In the genomic region with DNA sequence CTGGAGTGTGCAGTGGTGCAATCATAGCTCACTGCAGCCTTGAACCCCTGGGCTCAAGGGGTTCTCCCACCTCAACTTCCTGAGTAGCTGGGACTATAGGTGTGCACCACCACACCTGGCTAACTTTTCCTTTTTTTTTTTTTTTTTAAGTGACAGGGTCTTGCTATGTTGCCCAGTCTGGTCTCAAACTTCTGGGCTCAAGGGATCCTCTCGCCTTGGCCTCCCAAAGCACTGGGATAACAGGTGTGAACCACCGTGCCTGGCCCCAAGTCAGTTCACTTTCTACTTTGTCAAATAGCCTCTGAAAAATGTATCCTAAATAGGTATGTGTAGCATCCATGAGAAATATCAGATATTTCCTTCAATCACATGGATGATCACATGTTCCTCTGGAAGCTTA, we compare ENCODE assay signal across 3 cellular contexts.
TF ChIP-seq lines count a peak whose summit lies in the region.

No MANE protein-coding gene starts in this region.

TF ChIP-seq in HepG2, 621 proteins besides CTCF, POLR2A, EP300 and RAD21:
- TF ChIP-seq, protein P1, sequence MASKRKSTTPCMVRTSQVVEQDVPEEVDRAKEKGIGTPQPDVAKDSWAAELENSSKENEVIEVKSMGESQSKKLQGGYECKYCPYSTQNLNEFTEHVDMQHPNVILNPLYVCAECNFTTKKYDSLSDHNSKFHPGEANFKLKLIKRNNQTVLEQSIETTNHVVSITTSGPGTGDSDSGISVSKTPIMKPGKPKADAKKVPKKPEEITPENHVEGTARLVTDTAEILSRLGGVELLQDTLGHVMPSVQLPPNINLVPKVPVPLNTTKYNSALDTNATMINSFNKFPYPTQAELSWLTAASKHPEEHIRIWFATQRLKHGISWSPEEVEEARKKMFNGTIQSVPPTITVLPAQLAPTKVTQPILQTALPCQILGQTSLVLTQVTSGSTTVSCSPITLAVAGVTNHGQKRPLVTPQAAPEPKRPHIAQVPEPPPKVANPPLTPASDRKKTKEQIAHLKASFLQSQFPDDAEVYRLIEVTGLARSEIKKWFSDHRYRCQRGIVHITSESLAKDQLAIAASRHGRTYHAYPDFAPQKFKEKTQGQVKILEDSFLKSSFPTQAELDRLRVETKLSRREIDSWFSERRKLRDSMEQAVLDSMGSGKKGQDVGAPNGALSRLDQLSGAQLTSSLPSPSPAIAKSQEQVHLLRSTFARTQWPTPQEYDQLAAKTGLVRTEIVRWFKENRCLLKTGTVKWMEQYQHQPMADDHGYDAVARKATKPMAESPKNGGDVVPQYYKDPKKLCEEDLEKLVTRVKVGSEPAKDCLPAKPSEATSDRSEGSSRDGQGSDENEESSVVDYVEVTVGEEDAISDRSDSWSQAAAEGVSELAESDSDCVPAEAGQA (IDR thresholded peaks at IDR 0.05; ENCODE audit: low read depth), result no peak
- TF ChIP-seq, protein P1 (CRISPR knock-in tag; IDR thresholded peaks at IDR 0.05; ENCODE audit: borderline replicate concordance), result no peak
- TF ChIP-seq ZNF121 (CRISPR knock-in tag; IDR thresholded peaks at IDR 0.05), result peak; percentile 94

TF ChIP-seq in IMR-90, 13 proteins besides CTCF, POLR2A, EP300 and RAD21:
- TF ChIP-seq, protein P2, sequence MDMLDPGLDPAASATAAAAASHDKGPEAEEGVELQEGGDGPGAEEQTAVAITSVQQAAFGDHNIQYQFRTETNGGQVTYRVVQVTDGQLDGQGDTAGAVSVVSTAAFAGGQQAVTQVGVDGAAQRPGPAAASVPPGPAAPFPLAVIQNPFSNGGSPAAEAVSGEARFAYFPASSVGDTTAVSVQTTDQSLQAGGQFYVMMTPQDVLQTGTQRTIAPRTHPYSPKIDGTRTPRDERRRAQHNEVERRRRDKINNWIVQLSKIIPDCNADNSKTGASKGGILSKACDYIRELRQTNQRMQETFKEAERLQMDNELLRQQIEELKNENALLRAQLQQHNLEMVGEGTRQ (IDR thresholded peaks at IDR 0.05; ENCODE audit: low read depth, low read length), result peak; percentile 51; the same call in 1 of the 2 replicates
- TF ChIP-seq CHD1 (IDR thresholded peaks at IDR 0.05; ENCODE audit: low read depth, low read length), result no peak

TF ChIP-seq in K562, 482 proteins besides CTCF, POLR2A, EP300 and RAD21:
- TF ChIP-seq SRSF3 (IDR thresholded peaks at IDR 0.05; ENCODE audit: insufficient read depth, low read length), result no peak
- TF ChIP-seq BCOR (IDR thresholded peaks at IDR 0.05), result 0 out of 2 replicates have a peak, but pooled peaks have one; percentile 24
- TF ChIP-seq RBM25 (IDR thresholded peaks at IDR 0.05; ENCODE audit: low read depth, low read length, severe bottlenecking), result peak; percentile 15
- peak; percentile 96 for TF ChIP-seq ZNF121 (CRISPR knock-in tag; conservative IDR thresholded peaks at IDR 0.05)
